Comparison of ENCODE assay signal across 9 cellular contexts in the genomic region with DNA sequence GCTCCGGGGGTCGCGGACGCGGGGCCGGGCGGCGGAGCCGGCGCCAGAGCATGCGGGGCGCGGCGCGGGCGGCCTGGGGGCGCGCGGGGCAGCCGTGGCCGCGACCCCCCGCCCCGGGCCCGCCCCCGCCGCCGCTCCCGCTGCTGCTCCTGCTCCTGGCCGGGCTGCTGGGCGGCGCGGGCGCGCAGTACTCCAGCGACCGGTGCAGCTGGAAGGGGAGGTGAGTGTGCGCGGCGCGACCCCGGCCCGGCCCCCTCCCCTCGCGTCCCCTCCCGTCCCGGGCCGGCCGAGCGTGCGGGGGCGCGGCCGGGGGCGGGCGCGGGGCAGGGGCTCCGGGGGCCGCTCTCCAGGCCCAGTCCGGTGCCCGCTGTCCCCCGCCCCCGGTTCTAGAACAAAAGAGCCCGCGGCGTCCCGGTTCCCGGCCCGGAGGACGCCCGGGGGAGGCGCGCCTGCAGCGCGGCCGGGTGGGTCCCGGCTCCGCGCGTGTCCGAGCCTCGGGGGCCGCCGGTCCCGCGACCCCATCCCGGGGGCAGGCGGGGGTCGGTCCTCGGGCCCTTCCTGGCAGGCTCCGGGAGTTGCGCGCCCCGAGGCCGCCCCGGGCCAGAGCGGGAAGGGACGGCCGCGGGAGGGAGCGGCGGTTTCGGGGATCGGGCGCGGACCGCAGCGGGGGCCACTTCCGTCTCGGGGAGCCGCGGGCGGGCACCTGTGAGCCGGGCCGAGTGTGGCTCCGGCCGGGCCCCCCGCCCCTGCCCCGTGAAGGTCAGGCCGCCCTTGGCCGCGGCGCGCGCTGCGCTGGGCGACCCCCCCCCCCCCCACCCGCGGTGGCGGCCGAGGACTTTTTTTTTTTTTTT. TPM values are rescaled to one million over a fixed set of nuclear protein-coding genes. Genes with fewer than 3 reads are reported as not detected.
DNase-seq lines count a peak whose midpoint lies in the region; ATAC-seq, FAIRE-seq and TF ChIP-seq lines count a peak whose summit lies in the region.
"Had no signal": no experiment of that assay in that cellular context is flagged by ENCODE, and none has a peak within 500 bp of the region (broad histone marks: within the 10 kb centered on the region; RNA-seq: fewer than 3 reads in every experiment).

No MANE protein-coding gene starts in this region.

- peaks cover 38% of the 10 kb centered on the region for H4K20me1 ChIP-seq in astrocyte (ENCODE audit: insufficient read depth, low read length)

- H3K27me3 ChIP-seq in astrocyte (ENCODE audit: insufficient read depth, low read length) (peaks cover 8% of the 10 kb centered on the region), lower lobe of right lung (ENCODE audit: low read depth) (no peaks in the 10 kb centered on the region)
- H3K27me3 ChIP-seq in CD8-positive, alpha-beta T cell (ENCODE audit: insufficient read depth, low read length) = no peaks in the 10 kb centered on the region

- H3K36me3 Mint-ChIP-seq in astrocyte (ENCODE audit: low read depth, unreplicated experiment) = peaks cover 2% of the 10 kb centered on the region
- H3K36me3 Mint-ChIP-seq in CD8-positive, alpha-beta T cell = no peaks in the 10 kb centered on the region

- H3K4me2 ChIP-seq in astrocyte (ENCODE audit: low read length) = peak overlapping the region; percentile 80

- H3K27me3 Mint-ChIP-seq in astrocyte (ENCODE audit: low read depth, unreplicated experiment) = peaks cover 30% of the 10 kb centered on the region
- H3K27me3 Mint-ChIP-seq in CD8-positive, alpha-beta T cell (ENCODE audit: low read depth) = peaks cover 8% of the 10 kb centered on the region

- no peak overlapping the region for H2AFZ ChIP-seq in astrocyte (ENCODE audit: low read depth, low read length)

- POLR2A ChIA-PET in HEK293 (lab: Yijun Ruan, JAX) = interaction anchor here (1.0 to 1.4 kb wide), 3 partner anchors 18 to 30 kb away, joined by 3 to 5 read pairs (median 4); no protein-coding TSS in a partner anchor
- POLR2A ChIA-PET in CD8-positive, alpha-beta T cell (lab: Charles Lee) = interaction anchor here (0.9 to 1.0 kb wide), 2 partner anchors 119 to 120 kb away, joined by 3 to 4 read pairs; no protein-coding TSS in a partner anchor

- in situ Hi-C loops in ACHN (cut with HindIII; ENCODE audit: low pct_ligation_motif_present, low pct_unique_long_range_greater_than_20kb, low sequenced_read_pairs) = no loop called here

- intact Hi-C loops in lower lobe of right lung (cut with DNase I) = no loop called here
- intact Hi-C loops in CD8-positive, alpha-beta T cell (cut with DNase I, micrococcal nuclease) = loop anchor here (1.0 to 2.0 kb wide), 3 partner anchors 28 to 197 kb away; no protein-coding TSS in a partner anchor

- TF ChIP-seq CTCF in HEK293 (tag by site-specific recombination; IDR thresholded peaks at IDR 0.05) (no peak), astrocyte (IDR thresholded peaks at IDR 0.05; ENCODE audit: insufficient read depth, low read depth, low read length) (no peak), lower lobe of right lung (IDR thresholded peaks at IDR 0.05) (no peak)
- TF ChIP-seq CTCF in CD8-positive, alpha-beta T cell (IDR thresholded peaks at IDR 0.05) = no peak

- no peak for ATAC-seq in lower lobe of right lung
- ATAC-seq in CD8-positive, alpha-beta T cell = no peak

- peaks cover 29% of the 10 kb centered on the region for H3K4me1 Mint-ChIP-seq in astrocyte (ENCODE audit: low read depth, unreplicated experiment)
- H3K4me1 Mint-ChIP-seq in CD8-positive, alpha-beta T cell (ENCODE audit: low read depth) = peaks cover 30% of the 10 kb centered on the region

- no peak for FAIRE-seq in astrocyte (lab: Jason Lieb, UNC)
- FAIRE-seq: GM18507 had no signal

- H3K4me3 ChIP-seq in HEK293 (ENCODE audit: low read depth, low read length) = peak overlapping the region; percentile 43
- H3K4me3 ChIP-seq in astrocyte (ENCODE audit: insufficient read depth, low read depth, low read length) = peak overlapping the region; percentile 58
- peak overlapping the region; percentile 72 for H3K4me3 ChIP-seq in lower lobe of right lung
- no peak overlapping the region for H3K4me3 ChIP-seq in CD8-positive, alpha-beta T cell (ENCODE audit: low read depth, low read length)

- peaks cover 38% of the 10 kb centered on the region for H3K79me2 ChIP-seq in astrocyte (ENCODE audit: insufficient read depth, low read length)

- H3K4me1 ChIP-seq in HEK293 (ENCODE audit: control insufficient read depth, insufficient read depth, low read length) (peaks cover 7% of the 10 kb centered on the region), astrocyte (ENCODE audit: insufficient read depth, low read length) (peaks cover 38% of the 10 kb centered on the region), lower lobe of right lung (peaks cover 47% of the 10 kb centered on the region)
- H3K4me1 ChIP-seq in CD8-positive, alpha-beta T cell (ENCODE audit: insufficient read depth, low read length) = peaks cover 47% of the 10 kb centered on the region

- H3K9ac ChIP-seq in astrocyte (ENCODE audit: low read length) = peak overlapping the region; percentile 81

- H3K27ac ChIP-seq in HEK293 (ENCODE audit: extremely low read depth, low read depth, low read length) (peak overlapping the region; percentile 46; the same call in 1 of the 2 replicates), astrocyte (ENCODE audit: low read depth, low read length) (peak overlapping the region; percentile 26), lower lobe of right lung (peak overlapping the region; percentile 84)
- no peak overlapping the region for H3K27ac ChIP-seq in CD8-positive, alpha-beta T cell (ENCODE audit: low read depth, low read length)

- no peak overlapping the region for H3K4me3 Mint-ChIP-seq in astrocyte (ENCODE audit: unreplicated experiment)
- H3K4me3 Mint-ChIP-seq in CD8-positive, alpha-beta T cell = no peak overlapping the region

- no peak overlapping the region for H3K27ac Mint-ChIP-seq in astrocyte (ENCODE audit: unreplicated experiment)
- H3K27ac Mint-ChIP-seq in CD8-positive, alpha-beta T cell = no peak overlapping the region

- DNase-seq in AG08396 (ENCODE audit: low spot score) = peak; percentile 58
- no peak for DNase-seq in astrocyte (ENCODE audit: low read depth)
- no peak for DNase-seq in lower lobe of right lung
- DNase-seq in ACHN = no peak
- no peak for DNase-seq in SIG-M5 treated with dmso at 0.1 percent for 504 hours (lab: John Stamatoyannopoulos, UW; ENCODE audit: unreplicated experiment)
- DNase-seq in SW 1271 (lab: John Stamatoyannopoulos, UW) = no peak
- DNase-seq in CD8-positive, alpha-beta T cell = no peak

- H3K36me3 ChIP-seq in HEK293 (ENCODE audit: control insufficient read depth in 2 of 2, insufficient read depth in 1 of 2, low read length in 2 of 2) (peaks cover 0 to 6% of the 10 kb centered on the region in 2 experiments; a peak in 1 of 3 replicates), astrocyte (ENCODE audit: insufficient read depth, low read length) (no peaks in the 10 kb centered on the region), lower lobe of right lung (peaks cover under 1% of the 10 kb centered on the region)
- H3K36me3 ChIP-seq in CD8-positive, alpha-beta T cell (ENCODE audit: insufficient read depth, low read length) = no peaks in the 10 kb centered on the region

- H3K9me3 Mint-ChIP-seq in astrocyte (ENCODE audit: unreplicated experiment) = no peaks in the 10 kb centered on the region
- no peaks in the 10 kb centered on the region for H3K9me3 Mint-ChIP-seq in CD8-positive, alpha-beta T cell

- CTCF ChIA-PET in HEK293 (lab: Yijun Ruan, JAX) = no interaction called here
- CTCF ChIA-PET in CD8-positive, alpha-beta T cell (lab: Charles Lee) = no interaction called here

- H3K9me3 ChIP-seq in HEK293 (ENCODE audit: control insufficient read depth, insufficient read depth, low read depth, low read length) (no peaks in the 10 kb centered on the region), astrocyte (ENCODE audit: insufficient read depth, low read depth, low read length) (no peaks in the 10 kb centered on the region), lower lobe of right lung (no peaks in the 10 kb centered on the region)
- H3K9me3 ChIP-seq in CD8-positive, alpha-beta T cell (ENCODE audit: low read length) = no peaks in the 10 kb centered on the region

TF ChIP-seq in HEK293, 187 proteins besides CTCF, POLR2A, EP300 and RAD21:
- no peak for TF ChIP-seq ZNF747 (tag by site-specific recombination; IDR thresholded peaks at IDR 0.05)
- peak; percentile 34 for TF ChIP-seq ZBTB26 (tag by site-specific recombination; optimal IDR thresholded peaks at IDR 0.05)

RNA-seq across cellular contexts. Expression of gene METRNL, which starts 0.6 kb away (rescaled TPM):
- total RNA-seq in astrocyte = 28.3 and 36.7 TPM in 2 replicates
- total RNA-seq in lower lobe of right lung = 59.8 TPM
- total RNA-seq in CD8-positive, alpha-beta T cell = 100 to 1,000 TPM; 153 to 158 TPM
